In the genomic region with DNA sequence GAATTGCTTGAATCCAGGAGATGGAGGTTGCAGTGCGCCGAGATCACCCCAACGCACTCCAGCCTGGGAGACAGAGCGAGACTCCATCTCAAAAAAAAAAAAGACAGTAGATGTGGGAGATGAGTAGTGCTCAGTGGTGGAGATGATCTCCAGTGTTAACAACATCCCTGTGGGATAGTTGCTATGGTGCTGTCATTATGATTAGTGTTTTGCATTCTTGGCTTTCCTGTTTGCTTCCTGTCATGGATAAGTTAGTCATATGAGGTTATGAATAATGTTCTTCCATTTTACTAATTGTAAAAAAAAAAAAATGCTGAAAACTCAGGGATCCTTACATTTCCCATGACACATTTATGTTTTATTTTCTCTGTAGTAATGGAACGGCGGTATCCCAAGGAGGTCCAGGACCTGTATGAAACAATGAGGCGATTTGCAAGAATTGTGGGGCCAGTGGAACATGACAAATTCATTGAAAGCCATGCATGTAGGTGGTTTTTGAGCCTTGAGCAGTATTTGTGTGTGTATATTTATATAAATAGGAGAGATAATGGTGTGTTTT, we compare ENCODE assay signal across 1 cellular context.
TF ChIP-seq lines count a peak whose summit lies in the region.

No MANE protein-coding gene starts in this region.

TF ChIP-seq in K562, 482 proteins besides CTCF, POLR2A, EP300 and RAD21:
- TF ChIP-seq MEIS2 (IDR thresholded peaks at IDR 0.05; ENCODE audit: partially characterized antibody), result peak; percentile 43
- TF ChIP-seq, protein P1, sequence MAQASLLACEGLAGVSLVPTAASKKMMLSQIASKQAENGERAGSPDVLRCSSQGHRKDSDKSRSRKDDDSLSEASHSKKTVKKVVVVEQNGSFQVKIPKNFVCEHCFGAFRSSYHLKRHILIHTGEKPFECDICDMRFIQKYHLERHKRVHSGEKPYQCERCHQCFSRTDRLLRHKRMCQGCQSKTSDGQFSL (CRISPR knock-in tag; IDR thresholded peaks at IDR 0.05), result no peak
- TF ChIP-seq, protein P1 (tag; IDR thresholded peaks at IDR 0.05), result no peak
